Comparison of ENCODE assay signal across 15 cellular contexts in genomic region chr5:93076566-93076965, GRCh38.
"Had no signal": no experiment of that assay in that cellular context is flagged by ENCODE, and none has a peak within 500 bp of the region (broad histone marks: within the 10 kb centered on the region; RNA-seq: fewer than 3 reads in every experiment).

No MANE protein-coding gene starts in this region.

- H3K27ac ChIP-seq: coronary artery, epithelial cell of prostate, heart left ventricle, neutrophil, ovary, prostate gland, stomach, transverse colon had no signal

- H3K36me3 ChIP-seq: heart left ventricle, neutrophil, ovary, prostate gland, stomach, transverse colon had no signal

- H3K4me1 ChIP-seq: prostate gland, transverse colon had no signal

- H3K27me3 ChIP-seq: heart left ventricle, neutrophil, ovary, stomach, transverse colon had no signal

- H3K4me3 ChIP-seq: coronary artery, heart left ventricle, ovary, prostate gland, stomach, transverse colon had no signal

- DNase-seq: activated gamma-delta T cell treated with Interleukin-2 at 50 U/mL for 16 hours; activated T-cell treated with anti-CD3 and anti-CD28 coated beads, Interleukin-2, amount 50 U/mL, for 1 hour; aorta; heart left ventricle; islet precursor cell; left cardiac atrium; ovary; stimulated activated CD4-positive, alpha-beta T cell treated with anti-CD3 and anti-CD28 coated beads, Interleukin-1b, Interleukin-23, amount 100 ng/mL, for 48 hours; stomach; T-helper 1 cell; transverse colon had no signal
